ENCODE assay signal across 16 cellular contexts in genomic region chr3:25690768-25691548, GRCh38. TPM values are rescaled to one million over a fixed set of nuclear protein-coding genes. Genes with fewer than 3 reads are reported as not detected.
DNase-seq lines count a peak whose midpoint lies in the region; ATAC-seq and TF ChIP-seq lines count a peak whose summit lies in the region.
"Had no signal": no experiment of that assay in that cellular context is flagged by ENCODE, and none has a peak within 500 bp of the region (broad histone marks: within the 10 kb centered on the region; RNA-seq: fewer than 3 reads in every experiment).

No MANE protein-coding gene starts in this region.

- no peaks in the 10 kb centered on the region for H3K27me3 Mint-ChIP-seq in type B pancreatic cell
- peaks cover 9% of the 10 kb centered on the region for H3K27me3 Mint-ChIP-seq in activated naive CD8-positive, alpha-beta T cell treated with anti-CD3 and anti-CD28 coated beads for 36 hours

- H3K4me3 ChIP-seq in Loucy (ENCODE audit: low read length, poor library complexity, severe bottlenecking) (no peak overlapping the region), epithelial cell of esophagus (ENCODE audit: low read length) (no peak overlapping the region), esophagus squamous epithelium (no peak overlapping the region)
- H3K4me3 ChIP-seq: GM23248, HAP-1 had no signal

- peak overlapping the region; percentile 7 for H3K27ac Mint-ChIP-seq in type B pancreatic cell
- H3K27ac Mint-ChIP-seq in activated naive CD8-positive, alpha-beta T cell treated with anti-CD3 and anti-CD28 coated beads for 36 hours, result no peak overlapping the region
- H3K27ac Mint-ChIP-seq: CD4-positive, CD25-positive, alpha-beta regulatory T cell had no signal

- H3K79me2 ChIP-seq in Loucy (ENCODE audit: insufficient read depth, low read length), result no peaks in the 10 kb centered on the region

- intact Hi-C loops in esophagus squamous epithelium (cut with DNase I), result no loop called here

- no peak overlapping the region for H3K4me3 Mint-ChIP-seq in type B pancreatic cell
- no peak overlapping the region for H3K4me3 Mint-ChIP-seq in activated naive CD8-positive, alpha-beta T cell treated with anti-CD3 and anti-CD28 coated beads for 36 hours
- H3K4me3 Mint-ChIP-seq: CD4-positive, CD25-positive, alpha-beta regulatory T cell; CD8-positive, alpha-beta memory T cell had no signal

- no peaks in the 10 kb centered on the region for H3K36me3 Mint-ChIP-seq in type B pancreatic cell
- H3K36me3 Mint-ChIP-seq in activated naive CD8-positive, alpha-beta T cell treated with anti-CD3 and anti-CD28 coated beads for 36 hours, result no peaks in the 10 kb centered on the region
- H3K36me3 Mint-ChIP-seq: CD4-positive, CD25-positive, alpha-beta regulatory T cell had no signal

- H3K27ac ChIP-seq in esophagus squamous epithelium, result peak overlapping the region in 3 of 4 donors; percentile 37 to 60 (median 55)
- H3K27ac ChIP-seq: GM23248, HL-60 had no signal

- no peaks in the 10 kb centered on the region for H3K9me3 ChIP-seq in Loucy (ENCODE audit: insufficient read depth, low read depth, low read length)
- no peaks in the 10 kb centered on the region for H3K9me3 ChIP-seq in esophagus squamous epithelium
- H3K9me3 ChIP-seq: BE2C, Caco-2, HAP-1 had no signal

- H3K9me2 ChIP-seq in Loucy (replicated peaks; ENCODE audit: low read depth, low read length), result no peaks in the 10 kb centered on the region

- TF ChIP-seq CTCF in Loucy (conservative IDR thresholded peaks at IDR 0.05; ENCODE audit: low read length) (no peak), epithelial cell of esophagus (IDR thresholded peaks at IDR 0.05; ENCODE audit: insufficient read depth, low read depth, low read length, missing control alignments) (no peak), esophagus squamous epithelium (IDR thresholded peaks at IDR 0.05) (no peak), type B pancreatic cell (conservative IDR thresholded peaks at IDR 0.05) (no peak)

- H3K36me3 ChIP-seq in Loucy (ENCODE audit: insufficient read depth, low read length), result no peaks in the 10 kb centered on the region
- H3K36me3 ChIP-seq in esophagus squamous epithelium, result no peaks in the 10 kb centered on the region
- H3K36me3 ChIP-seq: BE2C, HAP-1 had no signal

- DNase-seq in epithelial cell of esophagus (ENCODE audit: low read depth), result peak; percentile 51
- DNase-seq in esophagus squamous epithelium (lab: John Stamatoyannopoulos, UW), result no peak
- DNase-seq in type B pancreatic cell (ENCODE audit: extremely low spot score, unreplicated experiment), result no peak
- DNase-seq in activated naive CD8-positive, alpha-beta T cell treated with anti-CD3 and anti-CD28 coated beads for 36 hours, result no peak
- DNase-seq: ACHN; BE2C; C1 segment of cervical spinal cord; Caco-2; CD4-positive, CD25-positive, alpha-beta regulatory T cell; CD8-positive, alpha-beta memory T cell; GM23248 had no signal

- 0 out of 2 replicates have a peak overlapping the region, but pooled peaks have one; percentile 38 for H2AFZ ChIP-seq in Loucy (ENCODE audit: low read length)
- H2AFZ ChIP-seq: GM23248 had no signal

- H3K4me1 Mint-ChIP-seq in type B pancreatic cell (ENCODE audit: unreplicated experiment), result peaks cover 10% of the 10 kb centered on the region
- H3K4me1 Mint-ChIP-seq in activated naive CD8-positive, alpha-beta T cell treated with anti-CD3 and anti-CD28 coated beads for 36 hours, result no peaks in the 10 kb centered on the region
- H3K4me1 Mint-ChIP-seq: CD4-positive, CD25-positive, alpha-beta regulatory T cell; CD8-positive, alpha-beta memory T cell had no signal

- peak overlapping the region; percentile 3 for H3K4me2 ChIP-seq in Loucy (ENCODE audit: low read depth, low read length, poor library complexity, severe bottlenecking)

- no peaks in the 10 kb centered on the region for H3K9me3 Mint-ChIP-seq in type B pancreatic cell
- H3K9me3 Mint-ChIP-seq in activated naive CD8-positive, alpha-beta T cell treated with anti-CD3 and anti-CD28 coated beads for 36 hours, result no peaks in the 10 kb centered on the region
- H3K9me3 Mint-ChIP-seq: CD8-positive, alpha-beta memory T cell had no signal

- no peaks in the 10 kb centered on the region for H3F3A ChIP-seq in Loucy (ENCODE audit: low read depth)

- H3K9ac ChIP-seq in Loucy (ENCODE audit: low read depth, low read length, poor library complexity, severe bottlenecking), result no peak overlapping the region
- H3K9ac ChIP-seq: GM23248 had no signal

- ATAC-seq in HG03095 (IDR thresholded peaks at IDR 0.05; ENCODE audit: unreplicated experiment) (no peak), GM19035 (IDR thresholded peaks at IDR 0.05; ENCODE audit: unreplicated experiment) (no peak)

- no peaks in the 10 kb centered on the region for H4K20me1 ChIP-seq in Loucy (ENCODE audit: insufficient read depth, low read length, poor library complexity, severe bottlenecking)

- 42 to 46% methylated on average over 2 of the region's 2 CpGs for WGBS in esophagus squamous epithelium, 2 donors

- H3K27me3 ChIP-seq in Loucy (ENCODE audit: insufficient read depth, low read length, poor library complexity, severe bottlenecking) (no peaks in the 10 kb centered on the region), esophagus squamous epithelium (no peaks in the 10 kb centered on the region)
- H3K27me3 ChIP-seq: BE2C had no signal

- no peak for TF ChIP-seq POLR2A in esophagus squamous epithelium (IDR thresholded peaks at IDR 0.05)

- peaks cover 27% of the 10 kb centered on the region for H3K4me1 ChIP-seq in Loucy (ENCODE audit: insufficient read depth, low read length, poor library complexity, severe bottlenecking)
- peaks cover 0 to 33% (median 14%) of the 10 kb centered on the region in 3 donors for H3K4me1 ChIP-seq in esophagus squamous epithelium
- H3K4me1 ChIP-seq: BE2C, Caco-2 had no signal

RNA-seq across cellular contexts. Expression of gene TOP2B, which starts 26.3 kb away (rescaled TPM):
- total RNA-seq in esophagus squamous epithelium, result 10 to 100 TPM; 47.6 to 89.8 (median 67.4) TPM
- 106 and 198 TPM in 2 replicates for total RNA-seq in type B pancreatic cell (ENCODE audit: low replicate concordance)
- total RNA-seq in activated naive CD8-positive, alpha-beta T cell treated with anti-CD3 and anti-CD28 coated beads for 36 hours, result 100 to 1,000 TPM; 128 to 130 TPM
